Comparison of ENCODE assay signal across 29 cellular contexts in genomic region chr6:144395835-144396234, GRCh38.
"Had no signal": no experiment of that assay in that cellular context is flagged by ENCODE, and none has a peak within 500 bp of the region (broad histone marks: within the 10 kb centered on the region; RNA-seq: fewer than 3 reads in every experiment).

No MANE protein-coding gene starts in this region.

- H3K27me3 Mint-ChIP-seq: activated CD4-positive, alpha-beta T cell treated with anti-CD3 and anti-CD28 coated beads, Interleukin-2, amount 10 ng/mL, durations not matched to agents 7 days and 5 days; activated CD8-positive, alpha-beta T cell treated with anti-CD3 and anti-CD28 coated beads for 36 hours; activated naive CD4-positive, alpha-beta T cell treated with anti-CD3 and anti-CD28 coated beads, Interleukin-2, amount 50 U/mL, for 24 hours; effector memory CD8-positive, alpha-beta T cell; stimulated activated memory B cell treated with anti-CD40 and anti-IgM and Interleukin-4, amounts not matched to agents 10 μg/mL and 1 μg/mL and 100 μg/mL, for 72 hours; stimulated activated naive CD8-positive, alpha-beta T cell treated with anti-CD3 and anti-CD28 coated beads, Interleukin-15, amount 100 ng/mL, for 72 hours; T-helper 17 cell had no signal

- H3K4me3 Mint-ChIP-seq: activated CD4-positive, alpha-beta T cell treated with anti-CD3 and anti-CD28 coated beads, Interleukin-2, amount 10 ng/mL, durations not matched to agents 7 days and 5 days; activated CD8-positive, alpha-beta T cell treated with anti-CD3 and anti-CD28 coated beads for 36 hours; activated naive CD4-positive, alpha-beta T cell treated with anti-CD3 and anti-CD28 coated beads, Interleukin-2, amount 50 U/mL, for 24 hours; activated T-cell treated with anti-CD3 and anti-CD28 coated beads, Interleukin-2, amount 50 U/mL, for 4 hours; effector memory CD8-positive, alpha-beta T cell; neural crest cell; stimulated activated memory B cell treated with anti-CD40 and anti-IgM and Interleukin-4, amounts not matched to agents 10 μg/mL and 1 μg/mL and 100 μg/mL, for 72 hours; stimulated activated naive CD8-positive, alpha-beta T cell treated with anti-CD3 and anti-CD28 coated beads, Interleukin-15, amount 100 ng/mL, for 72 hours; T-helper 17 cell had no signal

- H3K9me3 ChIP-seq: body of pancreas, colonic mucosa, thyroid gland had no signal

- H3K4me3 ChIP-seq: body of pancreas, colonic mucosa, gastroesophageal sphincter, hepatocyte, psoas muscle, sigmoid colon, thyroid gland, upper lobe of left lung had no signal

- H3K27ac ChIP-seq: body of pancreas, colonic mucosa, gastroesophageal sphincter, hepatocyte, parathyroid adenoma, psoas muscle, sigmoid colon, thyroid gland, upper lobe of left lung had no signal

- H3K4me1 ChIP-seq: colonic mucosa, parathyroid adenoma, upper lobe of left lung had no signal

- H3K9ac ChIP-seq: parathyroid adenoma had no signal

- H3K36me3 ChIP-seq: colonic mucosa, gastroesophageal sphincter, sigmoid colon, thyroid gland, upper lobe of left lung had no signal

- DNase-seq: activated CD4-positive, alpha-beta T cell treated with anti-CD3 and anti-CD28 coated beads, Interleukin-2, amount 10 ng/mL, durations not matched to agents 7 days and 5 days; activated CD4-positive, CD25-positive, alpha-beta regulatory T cell treated with anti-CD3 and anti-CD28 coated beads, Interleukin-2, amount 50 U/mL, for 72 hours; activated CD8-positive, alpha-beta T cell treated with anti-CD3 and anti-CD28 coated beads for 36 hours; activated T-cell treated with anti-CD3 and anti-CD28 coated beads, Interleukin-2, amount 50 U/mL, for 4 hours; anterior cingulate cortex; body of pancreas; cerebellar nuclear complex; colonic mucosa; effector memory CD8-positive, alpha-beta T cell; left cardiac atrium; left ventricle myocardium superior; nucleus accumbens; psoas muscle; sigmoid colon; small intestine; stimulated activated CD4-positive, alpha-beta T cell treated with anti-CD3 and anti-CD28 coated beads, Interleukin-4, amount 100 ng/mL, for 24 hours; stimulated activated CD8-positive, alpha-beta memory T cell treated with anti-CD3 and anti-CD28 coated beads, Interleukin-4, amount 100 ng/mL, for 48 hours; stimulated activated naive CD8-positive, alpha-beta T cell treated with anti-CD3 and anti-CD28 coated beads, Interleukin-15, amount 100 ng/mL, for 72 hours; T-helper 17 cell; T1000; thyroid gland; upper lobe of left lung had no signal

- H3K27me3 ChIP-seq: body of pancreas, colonic mucosa, gastroesophageal sphincter, hepatocyte, sigmoid colon, thyroid gland, upper lobe of left lung had no signal

- H3K27ac Mint-ChIP-seq: activated CD4-positive, alpha-beta T cell treated with anti-CD3 and anti-CD28 coated beads, Interleukin-2, amount 10 ng/mL, durations not matched to agents 7 days and 5 days; activated CD8-positive, alpha-beta T cell treated with anti-CD3 and anti-CD28 coated beads for 36 hours; activated naive CD4-positive, alpha-beta T cell treated with anti-CD3 and anti-CD28 coated beads, Interleukin-2, amount 50 U/mL, for 24 hours; activated T-helper 2 cell treated with anti-CD3 and anti-CD28 coated beads, Interferon-gamma antibody, Interleukin-2, Interleukin-4, amounts not matched to agents 10 μg/mL and 5 μg/mL and 100 μg/mL, durations not matched to agents 14 hours and 24 hours and 36 hours; effector memory CD8-positive, alpha-beta T cell; stimulated activated memory B cell treated with anti-CD40 and anti-IgM and Interleukin-4, amounts not matched to agents 10 μg/mL and 1 μg/mL and 100 μg/mL, for 72 hours; stimulated activated naive CD8-positive, alpha-beta T cell treated with anti-CD3 and anti-CD28 coated beads, Interleukin-15, amount 100 ng/mL, for 72 hours; T-helper 17 cell had no signal

- H3K9me3 Mint-ChIP-seq: activated naive CD4-positive, alpha-beta T cell treated with anti-CD3 and anti-CD28 coated beads, Interleukin-2, amount 50 U/mL, for 24 hours had no signal

- H3K4me1 Mint-ChIP-seq: neural crest cell had no signal
